ENCODE assay signal across 11 cellular contexts in genomic region chr22:35894937-35895708, GRCh38.
DNase-seq lines count a peak whose midpoint lies in the region; ATAC-seq and TF ChIP-seq lines count a peak whose summit lies in the region.
"Had no signal": no experiment of that assay in that cellular context is flagged by ENCODE, and none has a peak within 500 bp of the region (broad histone marks: within the 10 kb centered on the region; RNA-seq: fewer than 3 reads in every experiment).

No MANE protein-coding gene starts in this region.

- no peaks in the 10 kb centered on the region for H3K27me3 ChIP-seq in A673 (replicated peaks; ENCODE audit: insufficient read depth, low read depth, low read length, poor library complexity)
- H3K27me3 ChIP-seq in esophagus squamous epithelium = no peaks in the 10 kb centered on the region

- H3K4me3 ChIP-seq in A673 (ENCODE audit: low read depth, low read length, poor library complexity, severe bottlenecking) (no peak overlapping the region), esophagus squamous epithelium (peak overlapping the region; percentile 12 to 56 (median 42))

- DNase-seq in A673 (ENCODE audit: low spot score) = peak; percentile 72
- peak; percentile 35 to 50 for DNase-seq in NOMO-1 (lab: John Stamatoyannopoulos, UW; ENCODE audit: unreplicated experiment in 2 of 2)
- no peak for DNase-seq in esophagus squamous epithelium (lab: John Stamatoyannopoulos, UW)
- no peak for DNase-seq in natural killer cell
- DNase-seq in NCI-H2029 treated with DMSO at 0.1 percent for 48 hours (lab: John Stamatoyannopoulos, UW) = no peak
- no peak for DNase-seq in CD14-positive monocyte (ENCODE audit: low spot score)
- no peak for DNase-seq in NCI-H82 treated with DMSO at 0.1 percent for 48 hours (lab: John Stamatoyannopoulos, UW; ENCODE audit: unreplicated experiment)
- DNase-seq: NCI-H2171 had no signal

- no TSS peak for BruUV-seq in A673 (replicated peaks; lab: Mats Ljungman, UMichigan)

- WGBS in esophagus squamous epithelium, 2 donors = 23 to 41% methylated on average over 7 of the region's 7 CpGs

- H3K9me3 Mint-ChIP-seq in natural killer cell = no peaks in the 10 kb centered on the region
- no peaks in the 10 kb centered on the region for H3K9me3 Mint-ChIP-seq in CD14-positive monocyte
- H3K9me3 Mint-ChIP-seq: activated naive CD4-positive, alpha-beta T cell treated with anti-CD3 and anti-CD28 coated beads, Interleukin-2, amount 50 U/mL, for 24 hours had no signal

- peak; percentile 62 to 79 (median 70) for ATAC-seq in natural killer cell
- ATAC-seq in HG03460 (IDR thresholded peaks at IDR 0.05; ENCODE audit: unreplicated experiment) = no peak

- TF ChIP-seq CTCF in A673 (conservative IDR thresholded peaks at IDR 0.05; ENCODE audit: low read depth, low read length) (no peak), esophagus squamous epithelium (IDR thresholded peaks at IDR 0.05) (no peak), natural killer cell (IDR thresholded peaks at IDR 0.05) (no peak), CD14-positive monocyte (IDR thresholded peaks at IDR 0.05) (no peak)

- no peaks in the 10 kb centered on the region for H3K36me3 ChIP-seq in A673 (ENCODE audit: insufficient read depth, low read length, poor library complexity, severe bottlenecking)
- no peaks in the 10 kb centered on the region for H3K36me3 ChIP-seq in esophagus squamous epithelium
- H3K36me3 ChIP-seq: neutrophil had no signal

- TF ChIP-seq POLR2A in esophagus squamous epithelium (IDR thresholded peaks at IDR 0.05) = no peak

- H3K36me3 Mint-ChIP-seq in natural killer cell = no peaks in the 10 kb centered on the region
- no peaks in the 10 kb centered on the region for H3K36me3 Mint-ChIP-seq in CD14-positive monocyte
- H3K36me3 Mint-ChIP-seq: activated naive CD4-positive, alpha-beta T cell treated with anti-CD3 and anti-CD28 coated beads, Interleukin-2, amount 50 U/mL, for 24 hours had no signal

- peaks cover 27 to 32% of the 10 kb centered on the region in 2 donors for H3K4me1 Mint-ChIP-seq in natural killer cell
- H3K4me1 Mint-ChIP-seq in CD14-positive monocyte = peaks cover 19% of the 10 kb centered on the region

- peak overlapping the region; percentile 83 for H3K4me3 Mint-ChIP-seq in natural killer cell
- H3K4me3 Mint-ChIP-seq in CD14-positive monocyte = no peak overlapping the region
- H3K4me3 Mint-ChIP-seq: activated naive CD4-positive, alpha-beta T cell treated with anti-CD3 and anti-CD28 coated beads, Interleukin-2, amount 50 U/mL, for 24 hours had no signal

- POLR2A ChIA-PET in A673 (lab: Charles Lee; ENCODE audit: low non-redundant PET) = interaction anchor here (0.5 kb wide), 1 partner anchor 134 kb away, joined by 5 read pairs; the partner anchor contains the start of gene RBFOX2

- peak overlapping the region; percentile 41 to 86 for H3K27ac Mint-ChIP-seq in natural killer cell
- H3K27ac Mint-ChIP-seq in CD14-positive monocyte = peak overlapping the region in 2 of 7 donors; percentile 10 to 74
- H3K27ac Mint-ChIP-seq: activated naive CD4-positive, alpha-beta T cell treated with anti-CD3 and anti-CD28 coated beads, Interleukin-2, amount 50 U/mL, for 24 hours had no signal

- CTCF ChIA-PET in A673 (lab: Charles Lee) = no interaction called here

- H3K9me3 ChIP-seq in A673 (ENCODE audit: low read depth, low read length, poor library complexity, severe bottlenecking) = no peaks in the 10 kb centered on the region
- no peaks in the 10 kb centered on the region for H3K9me3 ChIP-seq in esophagus squamous epithelium
- H3K9me3 ChIP-seq: neutrophil had no signal

- peak overlapping the region; percentile 65 for H3K27ac ChIP-seq in A673 (ENCODE audit: low read depth, low read length, poor library complexity, severe bottlenecking)
- peak overlapping the region; percentile 78 to 90 (median 89) for H3K27ac ChIP-seq in esophagus squamous epithelium
- H3K27ac ChIP-seq: neutrophil had no signal

- H3K27me3 Mint-ChIP-seq in natural killer cell (ENCODE audit: low read depth in 2 of 2) (peaks cover 9 to 23% of the 10 kb centered on the region in 2 donors), CD14-positive monocyte (ENCODE audit: low read depth in 3 of 3) (peaks cover 2 to 4% (median 2%) of the 10 kb centered on the region in 3 donors)

- intact Hi-C loops in A673 (cut with micrococcal nuclease; ENCODE audit: unreplicated experiment) (no loop called here), esophagus squamous epithelium (cut with DNase I) (no loop called here), natural killer cell (cut with micrococcal nuclease) (no loop called here), CD14-positive monocyte (cut with micrococcal nuclease) (no loop called here)

- H3K4me1 ChIP-seq in A673 (ENCODE audit: insufficient read depth, low read length, poor library complexity, severe bottlenecking) (peaks cover 61% of the 10 kb centered on the region), esophagus squamous epithelium (peaks cover 26 to 76% (median 48%) of the 10 kb centered on the region in 3 donors)

Comparison
In these comparisons a context has a peak if more than half of its experiments do, and no peak if none do; other contexts are left out.
1. DNase-seq: peak in A673 (single experiment) and NOMO-1 (2 of 2); none in esophagus squamous epithelium (single experiment), natural killer cell (single experiment), NCI-H2029 treated with DMSO at 0.1 percent for 48 hours (single experiment), CD14-positive monocyte (single experiment) and NCI-H82 treated with DMSO at 0.1 percent for 48 hours (single experiment).